8 cellular contexts compared by ENCODE assay signal in genomic region chr15:52021128-52021671, GRCh38. TPM values are rescaled to one million over a fixed set of nuclear protein-coding genes. Genes with fewer than 3 reads are reported as not detected.
DNase-seq lines count a peak whose midpoint lies in the region; ATAC-seq, FAIRE-seq and TF ChIP-seq lines count a peak whose summit lies in the region.

No MANE protein-coding gene starts in this region.

- WGBS in urinary bladder, result 0% methylated on average over 4 of the region's 4 CpGs

- H3K36me3 ChIP-seq in urinary bladder (ENCODE audit: insufficient read depth), result no peaks in the 10 kb centered on the region

- H3K4me1 Mint-ChIP-seq in activated T-helper 2 cell treated with anti-CD3 and anti-CD28 coated beads, Interferon-gamma antibody, Interleukin-2, Interleukin-4, amounts not matched to agents 10 μg/mL and 5 μg/mL and 100 μg/mL, durations not matched to agents 14 hours and 24 hours and 36 hours (ENCODE audit: low read depth), result peaks cover 28% of the 10 kb centered on the region
- peaks cover 21% of the 10 kb centered on the region for H3K4me1 Mint-ChIP-seq in progenitor cell of endocrine pancreas (ENCODE audit: low read depth)

- H3K4me3 ChIP-seq in urinary bladder (ENCODE audit: low read depth, low read length), result peak overlapping the region; percentile 11

- peaks cover 14% of the 10 kb centered on the region for H3K36me3 Mint-ChIP-seq in activated T-helper 2 cell treated with anti-CD3 and anti-CD28 coated beads, Interferon-gamma antibody, Interleukin-2, Interleukin-4, amounts not matched to agents 10 μg/mL and 5 μg/mL and 100 μg/mL, durations not matched to agents 14 hours and 24 hours and 36 hours (ENCODE audit: low read depth)
- H3K36me3 Mint-ChIP-seq in progenitor cell of endocrine pancreas (ENCODE audit: insufficient read depth), result peaks cover 2% of the 10 kb centered on the region

- peak; percentile 23 for ATAC-seq in foreskin keratinocyte
- ATAC-seq in HG03354 (IDR thresholded peaks at IDR 0.05; ENCODE audit: poor library complexity, severe bottlenecking, unreplicated experiment), result no peak

- H3K27ac Mint-ChIP-seq in activated T-helper 2 cell treated with anti-CD3 and anti-CD28 coated beads, Interferon-gamma antibody, Interleukin-2, Interleukin-4, amounts not matched to agents 10 μg/mL and 5 μg/mL and 100 μg/mL, durations not matched to agents 14 hours and 24 hours and 36 hours, result peak overlapping the region; percentile 95
- H3K27ac Mint-ChIP-seq in progenitor cell of endocrine pancreas, result peak overlapping the region; percentile 97

- peak overlapping the region; percentile 99 for H3K27ac ChIP-seq in foreskin keratinocyte
- peak overlapping the region; percentile 54 for H3K27ac ChIP-seq in urinary bladder (ENCODE audit: low read depth)

- H3K4me3 Mint-ChIP-seq in activated T-helper 2 cell treated with anti-CD3 and anti-CD28 coated beads, Interferon-gamma antibody, Interleukin-2, Interleukin-4, amounts not matched to agents 10 μg/mL and 5 μg/mL and 100 μg/mL, durations not matched to agents 14 hours and 24 hours and 36 hours (ENCODE audit: low read depth), result peak overlapping the region; percentile 95
- H3K4me3 Mint-ChIP-seq in progenitor cell of endocrine pancreas (ENCODE audit: low read depth), result peak overlapping the region; percentile 87

- intact Hi-C loops in activated T-helper 2 cell treated with anti-CD3 and anti-CD28 coated beads, Interferon-gamma antibody, Interleukin-2, Interleukin-4, amounts not matched to agents 10 μg/mL and 5 μg/mL and 100 μg/mL, durations not matched to agents 14 hours and 24 hours and 36 hours (cut with micrococcal nuclease), result loop anchor here (1.0 to 5.0 kb wide), 5 partner anchors 8 to 201 kb away; no protein-coding TSS in a partner anchor

- FAIRE-seq in H54 (lab: Jason Lieb, UNC), result no peak
- FAIRE-seq in RCC 7860 (lab: Jason Lieb, UNC), result peak; percentile 84

- DNase-seq in Ammon's horn (ENCODE audit: low spot score), result peak; percentile 65
- peak; percentile 66 for DNase-seq in H54 (ENCODE audit: insufficient read length, low spot score)
- peak; percentile 84 for DNase-seq in RCC 7860 (ENCODE audit: low spot score)
- peak; percentile 50 for DNase-seq in activated T-helper 2 cell treated with anti-CD3 and anti-CD28 coated beads, Interferon-gamma antibody, Interleukin-2, Interleukin-4, amounts not matched to agents 10 μg/mL and 5 μg/mL and 100 μg/mL, durations not matched to agents 14 hours and 24 hours and 36 hours (ENCODE audit: low spot score)
- DNase-seq in foreskin keratinocyte, result peak; percentile 68 to 86
- no peak for DNase-seq in progenitor cell of endocrine pancreas (ENCODE audit: low spot score, unreplicated experiment)

- H3K4me1 ChIP-seq in foreskin keratinocyte, result peaks cover 20% of the 10 kb centered on the region
- H3K4me1 ChIP-seq in urinary bladder (ENCODE audit: insufficient read depth), result no peaks in the 10 kb centered on the region

- TF ChIP-seq POLR2A in H54 (IDR thresholded peaks at IDR 0.05; ENCODE audit: low read depth, low read length), result no peak

- H3K27me3 Mint-ChIP-seq in activated T-helper 2 cell treated with anti-CD3 and anti-CD28 coated beads, Interferon-gamma antibody, Interleukin-2, Interleukin-4, amounts not matched to agents 10 μg/mL and 5 μg/mL and 100 μg/mL, durations not matched to agents 14 hours and 24 hours and 36 hours (ENCODE audit: low read depth), result no peaks in the 10 kb centered on the region
- no peaks in the 10 kb centered on the region for H3K27me3 Mint-ChIP-seq in progenitor cell of endocrine pancreas

- TF ChIP-seq CTCF in foreskin keratinocyte (conservative IDR thresholded peaks at IDR 0.05) (no peak), progenitor cell of endocrine pancreas (IDR thresholded peaks at IDR 0.05; ENCODE audit: unreplicated experiment) (peak; percentile 29)

- H3K9me3 Mint-ChIP-seq in activated T-helper 2 cell treated with anti-CD3 and anti-CD28 coated beads, Interferon-gamma antibody, Interleukin-2, Interleukin-4, amounts not matched to agents 10 μg/mL and 5 μg/mL and 100 μg/mL, durations not matched to agents 14 hours and 24 hours and 36 hours, result no peaks in the 10 kb centered on the region
- H3K9me3 Mint-ChIP-seq in progenitor cell of endocrine pancreas (ENCODE audit: low read depth), result no peaks in the 10 kb centered on the region

- no peaks in the 10 kb centered on the region for H3K27me3 ChIP-seq in foreskin keratinocyte

RNA-seq across cellular contexts. Expression of gene MAPK6, which starts 2.2 kb away (rescaled TPM):
- 55.8 and 58.7 TPM in 2 replicates for total RNA-seq in activated T-helper 2 cell treated with anti-CD3 and anti-CD28 coated beads, Interferon-gamma antibody, Interleukin-2, Interleukin-4, amounts not matched to agents 10 μg/mL and 5 μg/mL and 100 μg/mL, durations not matched to agents 14 hours and 24 hours and 36 hours
- 76.6 and 78.2 TPM in 2 replicates for total RNA-seq in foreskin keratinocyte
- 16.6 and 19.8 TPM in 2 replicates for polyA plus RNA-seq in foreskin keratinocyte
- total RNA-seq in progenitor cell of endocrine pancreas, result 79.4 and 91.7 TPM in 2 replicates
- total RNA-seq in urinary bladder, result 50.8 TPM
- polyA plus RNA-seq in urinary bladder, result 16.2 TPM

RNA-seq across cellular contexts. Expression of gene LEO1, which starts 49.6 kb away (rescaled TPM):
- total RNA-seq in activated T-helper 2 cell treated with anti-CD3 and anti-CD28 coated beads, Interferon-gamma antibody, Interleukin-2, Interleukin-4, amounts not matched to agents 10 μg/mL and 5 μg/mL and 100 μg/mL, durations not matched to agents 14 hours and 24 hours and 36 hours, result 38.2 TPM in 2 replicates
- 33.3 and 38.3 TPM in 2 replicates for total RNA-seq in foreskin keratinocyte
- 17.8 and 20.3 TPM in 2 replicates for polyA plus RNA-seq in foreskin keratinocyte
- 24.7 and 25.7 TPM in 2 replicates for total RNA-seq in progenitor cell of endocrine pancreas
- total RNA-seq in urinary bladder, result 25.5 TPM
- polyA plus RNA-seq in urinary bladder, result 12.7 TPM
